Comparison of ENCODE assay signal across 1 cellular context in genomic region chr5:173679909-173680626, GRCh38.
TF ChIP-seq lines count a peak whose summit lies in the region.

No MANE protein-coding gene starts in this region.

TF ChIP-seq in GM23338, 12 proteins besides CTCF, POLR2A, EP300 and RAD21:
- no peak for TF ChIP-seq ZNF462 (CRISPR knock-in tag; IDR thresholded peaks at IDR 0.05)
- TF ChIP-seq JUNB (IDR thresholded peaks at IDR 0.05; ENCODE audit: unreplicated experiment): no peak
- TF ChIP-seq ETS1 (IDR thresholded peaks at IDR 0.05): no peak
- TF ChIP-seq STAT1 (IDR thresholded peaks at IDR 0.05; ENCODE audit: unreplicated experiment): no peak
- TF ChIP-seq ZNF114 (CRISPR knock-in tag; IDR thresholded peaks at IDR 0.05): no peak
- no peak for TF ChIP-seq ZNF331 (CRISPR knock-in tag; IDR thresholded peaks at IDR 0.05; ENCODE audit: low read depth)
